Comparison of ENCODE assay signal across 21 cellular contexts in the genomic region with DNA sequence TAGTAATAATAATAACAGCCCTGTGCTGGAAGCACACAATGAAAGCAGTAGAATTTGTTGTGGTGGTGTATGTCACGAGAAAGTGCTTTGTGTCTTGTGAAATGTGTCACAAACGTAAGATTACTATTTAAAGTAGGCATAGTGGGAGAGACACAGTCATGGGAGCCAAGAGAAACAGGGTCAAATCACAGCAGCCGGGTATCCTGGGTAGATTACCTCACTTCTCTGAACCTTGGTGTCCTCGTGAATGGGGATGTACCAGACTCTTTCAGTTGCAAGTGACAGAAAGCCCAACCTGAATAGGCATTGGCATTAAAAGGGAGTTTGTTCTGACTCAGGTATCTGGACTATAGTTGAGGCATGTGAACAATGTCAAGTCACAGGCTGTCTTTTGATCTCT.
"Had no signal": no experiment of that assay in that cellular context is flagged by ENCODE, and none has a peak within 500 bp of the region (broad histone marks: within the 10 kb centered on the region; RNA-seq: fewer than 3 reads in every experiment).

No MANE protein-coding gene starts in this region.

- DNase-seq: activated CD4-positive, alpha-beta memory T cell treated with anti-CD3 and anti-CD28 coated beads, Interleukin-2, amount 10 ng/mL, durations not matched to agents 7 days and 5 days; activated CD4-positive, alpha-beta T cell treated with anti-CD3 and anti-CD28 coated beads for 48 hours; activated CD4-positive, CD25-positive, alpha-beta regulatory T cell; activated gamma-delta T cell; aorta; brain microvascular endothelial cell; central memory CD4-positive, alpha-beta T cell; colonic mucosa; dorsolateral prefrontal cortex; esophagus squamous epithelium; heart right ventricle; kidney; naive thymus-derived CD8-positive, alpha-beta T cell; ovary; stimulated activated CD4-positive, alpha-beta T cell treated with anti-CD3 and anti-CD28 coated beads, Interleukin-4, amount 100 ng/mL, for 24 hours; SW 1271; T-helper 17 cell; tibial artery had no signal

- H3K9me3 ChIP-seq: colonic mucosa, esophagus squamous epithelium, heart right ventricle, ovary, prostate gland, right atrium auricular region, tibial artery had no signal

- H3K27me3 ChIP-seq: brain microvascular endothelial cell, colonic mucosa, dorsolateral prefrontal cortex, heart right ventricle, ovary, right atrium auricular region, tibial artery had no signal

- H3K27ac ChIP-seq: brain microvascular endothelial cell, colonic mucosa, dorsolateral prefrontal cortex, esophagus squamous epithelium, heart right ventricle, ovary, prostate gland, right atrium auricular region, tibial artery had no signal

- H3K4me3 ChIP-seq: colonic mucosa, dorsolateral prefrontal cortex, esophagus squamous epithelium, heart right ventricle, lung, ovary, prostate gland, right atrium auricular region, tibial artery had no signal

- H3K36me3 ChIP-seq: brain microvascular endothelial cell, colonic mucosa, esophagus squamous epithelium, heart right ventricle, ovary, prostate gland, right atrium auricular region, tibial artery had no signal

- ATAC-seq: naive thymus-derived CD8-positive, alpha-beta T cell; T-helper 17 cell had no signal

- H3K4me1 ChIP-seq: colonic mucosa, esophagus squamous epithelium, prostate gland, right atrium auricular region had no signal
